ENCODE assay signal across 8 cellular contexts in genomic region chr7:23299770-23300300, GRCh38.
A peak's percentile ranks its signal among the peaks of the same experiment; 100 is the strongest.
DNase-seq lines count a peak whose midpoint lies in the region; ATAC-seq, FAIRE-seq and TF ChIP-seq lines count a peak whose summit lies in the region.

No MANE protein-coding gene starts in this region.

- peak overlapping the region; percentile 88 for H3K27ac Mint-ChIP-seq in central memory CD8-positive, alpha-beta T cell (ENCODE audit: low read depth)

- TF ChIP-seq CTCF in D721Med (IDR thresholded peaks at IDR 0.05; ENCODE audit: insufficient read depth, missing control alignments), result no peak

- H3K27me3 Mint-ChIP-seq in central memory CD8-positive, alpha-beta T cell, result no peaks in the 10 kb centered on the region

- H3K4me1 ChIP-seq in mucosa of stomach (ENCODE audit: control insufficient read depth, insufficient read depth, low read length), result peaks cover 12% of the 10 kb centered on the region

- peaks cover 32% of the 10 kb centered on the region for H3K36me3 Mint-ChIP-seq in central memory CD8-positive, alpha-beta T cell (ENCODE audit: insufficient read depth)

- H3K9me3 ChIP-seq in KOPT-K1 (ENCODE audit: insufficient read depth, low read length, poor library complexity, severe bottlenecking), result no peaks in the 10 kb centered on the region
- H3K9me3 ChIP-seq in mucosa of stomach (ENCODE audit: control insufficient read depth, low read length), result no peaks in the 10 kb centered on the region

- H3K4me3 Mint-ChIP-seq in central memory CD8-positive, alpha-beta T cell, result peak overlapping the region; percentile 81

- peak overlapping the region; percentile 68 for H3K27ac ChIP-seq in KOPT-K1 (ENCODE audit: low read depth, low read length, poor library complexity, severe bottlenecking)

- H3K4me3 ChIP-seq in mucosa of stomach (ENCODE audit: low read length), result peak overlapping the region; percentile 78

- ATAC-seq in GM18511 (IDR thresholded peaks at IDR 0.05; ENCODE audit: unreplicated experiment) (peak; percentile 15), HG03469 (IDR thresholded peaks at IDR 0.05; ENCODE audit: unreplicated experiment) (no peak)
- no peak for ATAC-seq in central memory CD8-positive, alpha-beta T cell (replicated peaks; ENCODE audit: extremely low read depth, poor library complexity, severe bottlenecking)

- no peak for DNase-seq in central memory CD8-positive, alpha-beta T cell (ENCODE audit: low spot score in 2 of 2)
- DNase-seq in D721Med (ENCODE audit: insufficient read length, low spot score) (no peak), islet precursor cell (no peak), NCI-H1417 treated with DMSO at 0.1 percent for 48 hours (lab: John Stamatoyannopoulos, UW) (no peak)

- H3K27me3 ChIP-seq in mucosa of stomach (ENCODE audit: control insufficient read depth, insufficient read depth, low read length), result no peaks in the 10 kb centered on the region

- no peaks in the 10 kb centered on the region for H3K9me3 Mint-ChIP-seq in central memory CD8-positive, alpha-beta T cell

- peaks cover 41% of the 10 kb centered on the region for H3K4me1 Mint-ChIP-seq in central memory CD8-positive, alpha-beta T cell

- FAIRE-seq in D721Med (lab: Jason Lieb, UNC), result no peak

- peak overlapping the region; percentile 91 for H3K9ac ChIP-seq in mucosa of stomach (ENCODE audit: low read length)

- peaks cover 31% of the 10 kb centered on the region for H3K36me3 ChIP-seq in KOPT-K1 (ENCODE audit: insufficient read depth, low read length)
- H3K36me3 ChIP-seq in mucosa of stomach (ENCODE audit: control insufficient read depth, insufficient read depth, low read length), result no peaks in the 10 kb centered on the region
